Comparison of ENCODE assay signal across 8 cellular contexts in the genomic region with DNA sequence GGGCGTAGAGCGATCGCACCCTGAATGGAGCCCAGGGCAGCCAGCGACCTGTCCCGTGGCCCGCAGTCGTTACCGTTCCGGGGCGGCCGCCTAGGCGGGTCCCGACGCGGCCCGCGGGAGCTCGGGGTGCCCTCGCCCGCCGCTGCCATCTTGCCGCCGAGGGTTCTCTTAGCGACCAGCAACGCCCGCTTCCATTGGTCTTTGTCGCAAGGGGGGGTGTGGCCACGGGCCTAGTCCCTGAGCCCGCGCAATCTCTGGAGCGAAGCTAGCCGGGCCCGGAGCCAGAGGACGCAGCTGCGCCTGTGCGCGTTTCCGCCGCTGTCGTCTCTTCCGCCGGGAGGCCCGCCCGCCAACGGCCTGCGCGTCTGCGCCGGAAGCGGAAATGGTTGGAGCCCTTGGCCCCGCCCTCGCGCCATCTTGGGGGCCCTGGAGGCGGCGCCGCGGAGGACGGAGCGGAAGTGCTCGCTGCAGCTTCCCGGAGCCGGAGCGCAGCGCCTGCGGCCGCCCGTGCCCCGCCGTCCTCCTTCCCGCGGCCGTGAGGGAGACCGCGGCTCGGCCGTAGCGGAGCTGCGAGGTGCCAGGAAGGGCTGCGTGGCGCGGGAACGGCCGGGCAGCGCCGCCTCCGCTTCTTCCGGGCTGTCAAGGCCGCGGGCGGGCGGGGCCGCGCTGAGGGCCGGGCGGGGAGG. TPM values are rescaled to one million over a fixed set of nuclear protein-coding genes. Genes with fewer than 3 reads are reported as not detected.
DNase-seq lines count a peak whose midpoint lies in the region; ATAC-seq and TF ChIP-seq lines count a peak whose summit lies in the region.

A gene (minus strand): TSS at position 170 of the 686 bp plus-strand sequence. CDS start 21 bp downstream, at position 149.
A gene with protein sequence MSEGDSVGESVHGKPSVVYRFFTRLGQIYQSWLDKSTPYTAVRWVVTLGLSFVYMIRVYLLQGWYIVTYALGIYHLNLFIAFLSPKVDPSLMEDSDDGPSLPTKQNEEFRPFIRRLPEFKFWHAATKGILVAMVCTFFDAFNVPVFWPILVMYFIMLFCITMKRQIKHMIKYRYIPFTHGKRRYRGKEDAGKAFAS (plus strand): TSS at position 457 of the 686 bp plus-strand sequence. CDS start 3,950 bp downstream, outside the sequence.

- peak within 1 kb of the TSS; percentile 19 for H3K9ac ChIP-seq in parathyroid adenoma

- in situ Hi-C loops in GM13976 (cut with MboI; ENCODE audit: low sequenced_read_pairs, unreplicated experiment) = no loop called here
- in situ Hi-C loops in transverse colon (cut with MboI; ENCODE audit: low pct_ligation_motif_present in 1 of 4, low pct_unique_long_range_greater_than_20kb in 1 of 4, low sequenced_read_pairs in 3 of 4) = no loop called here

- H3K9me3 ChIP-seq in adrenal gland (replicated peaks in 1 of 3) (no peaks in the 10 kb centered on the region), parathyroid adenoma (ENCODE audit: control insufficient read depth, low read length) (no peaks in the 10 kb centered on the region), transverse colon (no peaks in the 10 kb centered on the region)

- H3K4me3 ChIP-seq in adrenal gland (peak within 1 kb of the TSS; percentile 59 to 97 (median 81)), parathyroid adenoma (ENCODE audit: low read depth, low read length) (peak within 1 kb of the TSS; percentile 87), transverse colon (peak within 1 kb of the TSS; percentile 76 to 93 (median 82))

- DNase-seq in GM13976 (ENCODE audit: low spot score) = peak; percentile 99
- DNase-seq in NCI-H1436 treated with DMSO at 0.1 percent for 48 hours (lab: John Stamatoyannopoulos, UW) = peak; percentile 90
- peak; percentile 98 for DNase-seq in T follicular helper cell (ENCODE audit: low read depth)
- DNase-seq in adrenal gland = peak; percentile 99
- DNase-seq in cardiac septum (ENCODE audit: low spot score) = peak; percentile 99
- peak; percentile 99 for DNase-seq in transverse colon

- intact Hi-C loops in adrenal gland (cut with DNase I) (no loop called here), cardiac septum (cut with DNase I) (no loop called here), transverse colon (cut with DNase I; ENCODE audit: low total_unique reads) (no loop called here)

- H3K27me3 ChIP-seq in adrenal gland (no peaks in the 10 kb centered on the region), parathyroid adenoma (ENCODE audit: control insufficient read depth, insufficient read depth, low read length) (no peaks in the 10 kb centered on the region), transverse colon (no peaks in the 10 kb centered on the region)

- TF ChIP-seq CTCF in GM13976 (IDR thresholded peaks at IDR 0.05; ENCODE audit: borderline replicate concordance, control extremely low read depth, extremely low read depth, insufficient read depth, missing control alignments) (no peak), adrenal gland (IDR thresholded peaks at IDR 0.05) (peak in 1 of 6 experiments; percentile 8), parathyroid adenoma (IDR thresholded peaks at IDR 0.05) (no peak), transverse colon (IDR thresholded peaks at IDR 0.05) (peak in 1 of 5 experiments; percentile 31)

- ATAC-seq in HG02852 (IDR thresholded peaks at IDR 0.05; ENCODE audit: unreplicated experiment) = peak; percentile 88

- peak within 1 kb of the TSS; percentile 63 for H2AFZ ChIP-seq in parathyroid adenoma

- H3K4me2 ChIP-seq in parathyroid adenoma (ENCODE audit: low read length) = peak within 1 kb of the TSS; percentile 94

- H3K27ac ChIP-seq in adrenal gland = peak within 1 kb of the TSS; percentile 76 to 97 (median 87)
- peak within 1 kb of the TSS; percentile 53 for H3K27ac ChIP-seq in parathyroid adenoma
- peak within 1 kb of the TSS; percentile 89 to 91 (median 90) for H3K27ac ChIP-seq in transverse colon

- peaks cover 21% of the 10 kb centered on the region for H3K79me2 ChIP-seq in parathyroid adenoma

- H3K4me1 ChIP-seq in adrenal gland (replicated peaks in 1 of 2) (peaks cover 10 to 37% of the 10 kb centered on the region in 2 donors), parathyroid adenoma (peaks cover 5% of the 10 kb centered on the region), transverse colon (peaks cover 23 to 41% (median 28%) of the 10 kb centered on the region in 4 donors)

- TF ChIP-seq EP300 in transverse colon (IDR thresholded peaks at IDR 0.05; ENCODE audit: low read depth) = no peak

- peaks cover 0 to 31% of the 10 kb centered on the region in 2 donors for H3K36me3 ChIP-seq in adrenal gland (replicated peaks in 1 of 2)
- no peaks in the 10 kb centered on the region for H3K36me3 ChIP-seq in parathyroid adenoma (ENCODE audit: control insufficient read depth, insufficient read depth, low read length)
- peaks cover 0 to 6% (median 0%) of the 10 kb centered on the region in 4 donors for H3K36me3 ChIP-seq in transverse colon

- TF ChIP-seq POLR2A in adrenal gland (IDR thresholded peaks at IDR 0.05) (peak; percentile 89 to 90), transverse colon (IDR thresholded peaks at IDR 0.05) (peak; percentile 85)

- WGBS in adrenal gland, 4 donors = 0 to 2% (median 1%) methylated on average over 11 to 95 of the region's 95 CpGs; no CpG with 5 or more reads in 1 of the 4 donors
- WGBS in transverse colon (ENCODE audit: low coverage in 1 of 2), 2 donors = 0% methylated on average over 1 of the region's 95 CpGs; no CpG with 5 or more reads in 1 of the 2 donors

RNA-seq across cellular contexts. Expression of the first gene that starts in this region (rescaled TPM):
- 10 to 100 TPM in 3 of 8 donors, 1 to 10 TPM in 5; 5.6 to 14.1 (median 9.1) TPM for total RNA-seq in adrenal gland
- 10 to 100 TPM in 1 of 3 donors, 1 to 10 TPM in 2; 1.8 to 12.1 (median 5.9) TPM for polyA plus RNA-seq in adrenal gland
- total RNA-seq in cardiac septum = 3.6 TPM
- total RNA-seq in transverse colon = 10 to 100 TPM in 3 of 4 donors, 1 to 10 TPM in 1; 3.0 to 34.0 (median 12.5) TPM

RNA-seq across cellular contexts. Expression of the second gene that starts in this region (rescaled TPM):
- total RNA-seq in adrenal gland (100 to 1,000 TPM; 106 to 268 (median 179) TPM), cardiac septum (81.9 TPM), transverse colon (100 to 1,000 TPM in 3 of 4 donors, 10 to 100 TPM in 1; 36.2 to 129 (median 111) TPM)
- 100 to 1,000 TPM; 149 to 345 (median 150) TPM for polyA plus RNA-seq in adrenal gland

Comparison
In these comparisons a context has a peak if more than half of its experiments do, and no peak if none do; other contexts are left out.
1. Peak in every context shown above with its lines: DNase-seq, ATAC-seq, H3K4me3 ChIP-seq and H3K27ac ChIP-seq.